In the genomic region with DNA sequence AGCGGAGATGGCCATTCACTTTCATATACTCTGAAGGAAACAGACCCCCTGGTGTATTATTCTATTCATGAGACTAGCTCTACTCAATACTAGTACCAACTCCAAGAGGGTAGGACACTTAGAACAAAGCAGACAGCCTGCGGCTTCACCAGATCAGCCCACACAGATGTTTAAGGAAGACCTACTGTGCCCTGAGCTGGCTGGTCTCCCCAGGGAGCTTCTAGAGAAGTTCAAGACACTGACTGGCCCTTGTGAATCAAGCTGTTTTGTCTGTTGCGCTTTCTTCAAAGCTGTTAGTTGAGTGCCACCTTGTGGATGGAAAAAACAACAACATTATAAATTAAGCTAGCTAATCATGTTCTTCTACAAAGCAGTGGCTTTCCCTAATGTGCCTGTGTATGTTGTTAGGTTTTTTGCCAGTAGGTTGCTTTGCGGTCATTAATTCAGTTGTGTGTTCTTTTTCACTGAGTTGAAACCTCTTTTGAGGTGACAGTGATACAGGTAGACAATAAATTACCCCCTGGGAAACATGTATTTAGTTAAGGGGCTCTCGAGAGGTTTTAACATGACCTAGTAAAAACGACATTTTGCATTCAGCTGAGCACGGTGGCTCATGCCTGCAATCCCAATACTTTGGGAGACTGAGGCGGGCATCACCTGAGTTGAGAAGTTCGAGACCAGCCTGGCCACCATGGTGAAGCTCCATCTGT, we compare ENCODE assay signal across 9 cellular contexts.
DNase-seq lines count a peak whose midpoint lies in the region; ATAC-seq and TF ChIP-seq lines count a peak whose summit lies in the region.
"Had no signal": no experiment of that assay in that cellular context is flagged by ENCODE, and none has a peak within 500 bp of the region (broad histone marks: within the 10 kb centered on the region; RNA-seq: fewer than 3 reads in every experiment).

No MANE protein-coding gene starts in this region.

- H3K36me3 ChIP-seq in WERI-Rb-1, result no peaks in the 10 kb centered on the region; the same call in 1 of the 2 replicates

- intact Hi-C loops in activated CD4-positive, alpha-beta T cell treated with anti-CD3 and anti-CD28 coated beads, Interleukin-2, amount 10 ng/mL, durations not matched to agents 24 days and 14 days (cut with micrococcal nuclease), result loop anchor here (1.0 kb wide), 1 partner anchor 187 kb away; no protein-coding TSS in a partner anchor

- H3K27ac ChIP-seq in WERI-Rb-1, result no peak overlapping the region

- H3K27me3 Mint-ChIP-seq in activated CD4-positive, alpha-beta T cell treated with anti-CD3 and anti-CD28 coated beads, Interleukin-2, amount 10 ng/mL, durations not matched to agents 24 days and 14 days, result peaks cover 18% of the 10 kb centered on the region
- H3K27me3 Mint-ChIP-seq in glutamatergic neuron (ENCODE audit: unreplicated experiment), result peaks cover 2% of the 10 kb centered on the region

- TF ChIP-seq CTCF in WERI-Rb-1 (IDR thresholded peaks at IDR 0.05; ENCODE audit: low read depth, low read length), result peak; percentile 51
- TF ChIP-seq CTCF in glutamatergic neuron (IDR thresholded peaks at IDR 0.05; ENCODE audit: partially characterized antibody, unreplicated experiment), result peak; percentile 76

- no peak overlapping the region for H3K27ac Mint-ChIP-seq in activated CD4-positive, alpha-beta T cell treated with anti-CD3 and anti-CD28 coated beads, Interleukin-2, amount 10 ng/mL, durations not matched to agents 24 days and 14 days
- peak overlapping the region; percentile 56 for H3K27ac Mint-ChIP-seq in glutamatergic neuron (ENCODE audit: unreplicated experiment)
- H3K27ac Mint-ChIP-seq: stimulated activated naive CD8-positive, alpha-beta T cell treated with anti-CD3 and anti-CD28 coated beads, Interleukin-15, Interleukin-2, amounts not matched to agents 100 ng/mL and 50 ng/mL, for 24 hours had no signal

- no peaks in the 10 kb centered on the region for H3K9me3 Mint-ChIP-seq in activated CD4-positive, alpha-beta T cell treated with anti-CD3 and anti-CD28 coated beads, Interleukin-2, amount 10 ng/mL, durations not matched to agents 24 days and 14 days
- H3K9me3 Mint-ChIP-seq in glutamatergic neuron (ENCODE audit: unreplicated experiment), result no peaks in the 10 kb centered on the region
- H3K9me3 Mint-ChIP-seq: stimulated activated naive CD8-positive, alpha-beta T cell treated with anti-CD3 and anti-CD28 coated beads, Interleukin-15, Interleukin-2, amounts not matched to agents 100 ng/mL and 50 ng/mL, for 24 hours had no signal

- no peaks in the 10 kb centered on the region for H3K9me3 ChIP-seq in WERI-Rb-1 (ENCODE audit: severe bottlenecking)

- no peaks in the 10 kb centered on the region for H3K36me3 Mint-ChIP-seq in activated CD4-positive, alpha-beta T cell treated with anti-CD3 and anti-CD28 coated beads, Interleukin-2, amount 10 ng/mL, durations not matched to agents 24 days and 14 days (ENCODE audit: low read depth)
- no peaks in the 10 kb centered on the region for H3K36me3 Mint-ChIP-seq in glutamatergic neuron (ENCODE audit: unreplicated experiment)

- DNase-seq in activated CD4-positive, alpha-beta T cell treated with anti-CD3 and anti-CD28 coated beads, Interleukin-2, amount 10 ng/mL, durations not matched to agents 24 days and 14 days, result peak; percentile 68
- no peak for DNase-seq in activated CD4-positive, alpha-beta T cell treated with anti-CD3 and anti-CD28 coated beads, Interleukin-2, amount 50 U/mL, for 4 hours
- peak; percentile 58 for DNase-seq in NCI-H226
- DNase-seq in WERI-Rb-1, result peak; percentile 54
- DNase-seq in glutamatergic neuron, result peak; percentile 60
- DNase-seq in pulmonary artery endothelial cell (ENCODE audit: low read depth, low spot score), result peak; percentile 73
- no peak for DNase-seq in stimulated activated CD4-positive, alpha-beta T cell treated with anti-CD3 and anti-CD28 coated beads, Interleukin-15, amount 100 ng/mL, for 24 hours

- peak; percentile 55 for ATAC-seq in HG02852 (IDR thresholded peaks at IDR 0.05; ENCODE audit: unreplicated experiment)

- H3K4me3 Mint-ChIP-seq in activated CD4-positive, alpha-beta T cell treated with anti-CD3 and anti-CD28 coated beads, Interleukin-2, amount 10 ng/mL, durations not matched to agents 24 days and 14 days, result no peak overlapping the region
- no peak overlapping the region for H3K4me3 Mint-ChIP-seq in glutamatergic neuron (ENCODE audit: unreplicated experiment)
- H3K4me3 Mint-ChIP-seq: stimulated activated naive CD8-positive, alpha-beta T cell treated with anti-CD3 and anti-CD28 coated beads, Interleukin-15, Interleukin-2, amounts not matched to agents 100 ng/mL and 50 ng/mL, for 24 hours had no signal

- no peaks in the 10 kb centered on the region for H3K4me1 Mint-ChIP-seq in activated CD4-positive, alpha-beta T cell treated with anti-CD3 and anti-CD28 coated beads, Interleukin-2, amount 10 ng/mL, durations not matched to agents 24 days and 14 days
- peaks cover 16% of the 10 kb centered on the region for H3K4me1 Mint-ChIP-seq in glutamatergic neuron (ENCODE audit: low read depth, unreplicated experiment)

- H3K27me3 ChIP-seq in WERI-Rb-1 (ENCODE audit: insufficient read depth, low read depth, severe bottlenecking), result no peaks in the 10 kb centered on the region

- H3K4me3 ChIP-seq in WERI-Rb-1 (ENCODE audit: low read depth, low read length), result no peak overlapping the region

Comparison
In these comparisons a context has a peak if more than half of its experiments do, and no peak if none do; other contexts are left out.
1. DNase-seq: peak in activated CD4-positive, alpha-beta T cell treated with anti-CD3 and anti-CD28 coated beads, Interleukin-2, amount 10 ng/mL, durations not matched to agents 24 days and 14 days (single experiment), NCI-H226 (single experiment), WERI-Rb-1 (single experiment), glutamatergic neuron (single experiment) and pulmonary artery endothelial cell (single experiment); none in activated CD4-positive, alpha-beta T cell treated with anti-CD3 and anti-CD28 coated beads, Interleukin-2, amount 50 U/mL, for 4 hours (0 of 2) and stimulated activated CD4-positive, alpha-beta T cell treated with anti-CD3 and anti-CD28 coated beads, Interleukin-15, amount 100 ng/mL, for 24 hours (single experiment).